In the genomic region with DNA sequence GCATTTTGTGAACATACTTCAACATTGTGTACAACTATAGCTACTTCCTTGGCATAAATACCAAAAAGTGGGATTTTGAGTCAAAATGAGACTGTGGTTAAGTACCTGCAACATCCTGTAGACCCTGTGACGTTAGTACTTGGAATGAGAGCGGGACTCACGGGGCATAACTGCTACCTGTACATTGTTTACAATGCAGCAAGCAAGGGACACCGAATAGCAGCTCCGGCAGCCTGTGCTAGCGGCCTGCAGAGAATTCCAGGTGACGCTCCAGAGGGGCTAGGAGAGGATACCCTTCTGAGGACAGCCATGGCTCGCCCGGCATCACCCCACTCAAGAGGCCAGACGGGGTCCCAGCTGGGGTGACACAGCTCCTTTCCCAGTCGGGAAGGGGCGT, we compare ENCODE assay signal across 7 cellular contexts.
A peak's percentile ranks its signal among the peaks of the same experiment; 100 is the strongest.
DNase-seq lines count a peak whose midpoint lies in the region; ATAC-seq and TF ChIP-seq lines count a peak whose summit lies in the region.

No MANE protein-coding gene starts in this region.

- H3K27me3 ChIP-seq in RWPE2 (ENCODE audit: insufficient read depth, poor library complexity, severe bottlenecking), result no peaks in the 10 kb centered on the region

- H3K27ac ChIP-seq in RWPE2 (ENCODE audit: poor library complexity, severe bottlenecking), result peak overlapping the region; percentile 24

- ATAC-seq in GM21825 (IDR thresholded peaks at IDR 0.05; ENCODE audit: unreplicated experiment) (peak; percentile 8), RWPE2 (ENCODE audit: low read depth) (no peak; the same call in 2 of the 3 replicates), HG03354 (IDR thresholded peaks at IDR 0.05; ENCODE audit: poor library complexity, severe bottlenecking, unreplicated experiment) (no peak)

- peaks cover 18% of the 10 kb centered on the region for H3K36me3 ChIP-seq in RWPE2 (ENCODE audit: low read depth)

- peaks cover 2% of the 10 kb centered on the region for H3K4me1 ChIP-seq in RWPE2 (ENCODE audit: insufficient read depth, poor library complexity, severe bottlenecking)

- TF ChIP-seq CTCF in RWPE2 (IDR thresholded peaks at IDR 0.05; ENCODE audit: poor library complexity, severe bottlenecking) (no peak), fibroblast of pulmonary artery (IDR thresholded peaks at IDR 0.05; ENCODE audit: low read length, missing control alignments) (no peak)

- DNase-seq in RWPE2 (ENCODE audit: low spot score) (no peak), fibroblast of pulmonary artery (ENCODE audit: low read depth) (no peak), skeletal muscle cell (ENCODE audit: low read depth) (no peak), NCI-H2107 treated with DMSO at 0.1 percent for 48 hours (lab: John Stamatoyannopoulos, UW; ENCODE audit: unreplicated experiment) (no peak), KBM-7 (no peak)

- H3K4me3 ChIP-seq in RWPE2 (ENCODE audit: severe bottlenecking) (peak overlapping the region; percentile 55), fibroblast of pulmonary artery (replicated peaks; ENCODE audit: low read depth, low read length) (peak overlapping the region; percentile 64), skeletal muscle cell (ENCODE audit: low read depth, low read length) (peak overlapping the region; percentile 70)

- H3K9me3 ChIP-seq in RWPE2 (ENCODE audit: severe bottlenecking), result no peaks in the 10 kb centered on the region

- in situ Hi-C loops in KBM-7 (cut with MboI; ENCODE audit: low pct_unique_long_range_greater_than_20kb, low sequenced_read_pairs), result no loop called here
